ENCODE assay signal across 1 cellular context in genomic region chr16:8776193-8776592, GRCh38.
TF ChIP-seq lines count a peak whose summit lies in the region.

No MANE protein-coding gene starts in this region.

TF ChIP-seq in A549, 52 proteins besides CTCF, POLR2A, EP300 and RAD21:
- TF ChIP-seq REST (IDR thresholded peaks at IDR 0.05) (no peak), BHLHE40 (IDR thresholded peaks at IDR 0.05; ENCODE audit: low read depth, low read length) (no peak), KDM1A (IDR thresholded peaks at IDR 0.05; ENCODE audit: low read depth) (no peak), CBX8 (IDR thresholded peaks at IDR 0.05) (no peak), FOXS1 (CRISPR knock-in tag; IDR thresholded peaks at IDR 0.05) (no peak), HOXA7 (CRISPR knock-in tag; IDR thresholded peaks at IDR 0.05) (no peak), PHF8 (IDR thresholded peaks at IDR 0.05; ENCODE audit: borderline replicate concordance, low read depth) (no peak), HEYL (CRISPR knock-in tag; IDR thresholded peaks at IDR 0.05) (no peak), E2F6 (IDR thresholded peaks at IDR 0.05; ENCODE audit: borderline replicate concordance, low read depth) (no peak), TP53 (CRISPR knock-in tag; IDR thresholded peaks at IDR 0.05) (no peak), HMGXB4 (CRISPR knock-in tag; IDR thresholded peaks at IDR 0.05; ENCODE audit: borderline replicate concordance) (no peak), ATOH8 (CRISPR knock-in tag; IDR thresholded peaks at IDR 0.05; ENCODE audit: low read depth) (no peak), MAX (IDR thresholded peaks at IDR 0.05) (no peak), HOXB5 (CRISPR knock-in tag; IDR thresholded peaks at IDR 0.05) (no peak)
